ENCODE assay signal across 8 cellular contexts in the genomic region with DNA sequence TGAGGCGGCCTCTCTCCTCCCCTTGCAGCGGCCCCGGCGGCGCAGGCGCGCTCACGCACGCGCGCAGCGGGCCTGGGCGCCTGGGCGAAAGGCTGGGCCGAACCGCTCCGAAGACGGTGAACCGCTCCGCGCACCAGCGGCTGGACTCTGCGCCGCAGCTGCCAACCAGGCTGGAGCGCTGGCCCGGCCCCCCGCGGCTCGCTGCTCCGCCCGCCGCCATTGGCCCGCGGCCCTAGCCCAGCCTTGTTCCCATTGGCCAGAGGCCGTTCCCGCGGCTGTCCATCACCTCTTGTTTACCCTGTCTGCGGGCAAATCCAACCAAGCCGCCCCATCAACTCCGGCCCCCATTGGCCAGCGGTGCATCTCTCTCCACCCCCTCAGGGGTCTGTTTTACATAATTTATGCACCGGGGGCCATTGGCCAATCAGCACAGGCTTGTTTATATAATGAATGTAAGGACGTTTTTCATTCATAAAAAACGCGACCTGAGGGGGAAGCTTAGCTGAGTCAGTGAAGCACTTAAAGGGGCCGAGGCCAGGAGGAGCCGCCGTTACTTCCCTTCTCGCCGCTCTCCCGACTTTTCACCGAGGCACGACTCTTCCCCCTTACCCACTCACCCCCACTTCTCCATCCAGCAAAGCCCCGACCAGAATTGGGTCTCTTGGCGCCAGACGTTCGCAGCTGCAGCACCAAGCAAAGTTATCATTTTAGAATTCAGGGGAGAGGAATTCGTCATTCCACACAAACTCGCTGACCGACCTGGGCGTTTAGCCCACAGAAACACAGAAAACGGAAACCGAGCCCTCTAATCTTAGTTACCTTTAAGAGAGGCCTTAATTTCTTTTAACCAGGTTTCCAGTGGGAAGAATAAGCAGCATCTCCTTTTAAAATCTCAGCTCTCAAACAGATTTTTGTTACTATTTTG. TPM values are rescaled to one million over a fixed set of nuclear protein-coding genes. Genes with fewer than 3 reads are reported as not detected.
DNase-seq lines count a peak whose midpoint lies in the region; ATAC-seq and TF ChIP-seq lines count a peak whose summit lies in the region.

A gene (minus strand): TSS at position 149 of the 925 bp plus-strand sequence. CDS start 3,221 bp downstream, outside the sequence.

- peaks cover 7% of the 10 kb centered on the region for H3K4me1 ChIP-seq in ovary (ENCODE audit: insufficient read depth)
- H3K4me1 ChIP-seq in thyroid gland: peaks cover 8 to 20% of the 10 kb centered on the region in 2 donors

- 0 to 1% (median 1%) methylated on average over 39 to 63 of the region's 63 CpGs for WGBS in adipose tissue, 3 donors
- 0 to 1% (median 1%) methylated on average over 43 to 63 of the region's 63 CpGs for WGBS in ovary, 3 donors
- whole genome bisulfite sequencing in thyroid gland, 2 donors: 0 to 1% methylated on average over 34 to 47 of the region's 63 CpGs

- H3K9me3 ChIP-seq in ovary (no peaks in the 10 kb centered on the region), thyroid gland (no peaks in the 10 kb centered on the region)

- intact Hi-C loops in Right ventricle myocardium superior (cut with DNase I): no loop called here
- intact Hi-C loops in ovary (cut with DNase I): loop anchor here in 1 of 4 donors (2.0 to 10.0 kb wide), 2 partner anchors 168 to 466 kb away; a partner anchor contains a TSS
- intact Hi-C loops in thyroid gland (cut with DNase I): no loop called here

- TF ChIP-seq POLR2A in ovary (IDR thresholded peaks at IDR 0.05): peak; percentile 50
- TF ChIP-seq POLR2A in thyroid gland (IDR thresholded peaks at IDR 0.05): peak; percentile 64 to 98

- H3K36me3 ChIP-seq in ovary (no peaks in the 10 kb centered on the region), thyroid gland (no peaks in the 10 kb centered on the region)

- H3K27me3 ChIP-seq in ovary (no peaks in the 10 kb centered on the region), thyroid gland (no peaks in the 10 kb centered on the region)

- no peak for TF ChIP-seq EP300 in ovary (IDR thresholded peaks at IDR 0.05)

- H3K4me3 ChIP-seq in GM12875 (ENCODE audit: low read depth, low read length) (peak within 1 kb of the TSS; percentile 55), ovary (peak within 1 kb of the TSS; percentile 64), thyroid gland (replicated peaks in 1 of 3) (peak within 1 kb of the TSS; percentile 50 to 87 (median 72))

- peak; percentile 96 for ATAC-seq in HG02763 (IDR thresholded peaks at IDR 0.05; ENCODE audit: unreplicated experiment)
- ATAC-seq in Right ventricle myocardium superior (ENCODE audit: poor library complexity): peak; percentile 97

- DNase-seq in NCI-H1417 treated with DMSO at 0.1 percent for 48 hours (lab: John Stamatoyannopoulos, UW): peak; percentile 99
- peak; percentile 97 to 99 for DNase-seq in SW 1271 (lab: John Stamatoyannopoulos, UW)
- peak; percentile 99 for DNase-seq in Right ventricle myocardium superior
- DNase-seq in ovary: peak; percentile 97 to 99 (median 98)
- DNase-seq in thyroid gland: peak; percentile 99 to 100

- TF ChIP-seq CTCF in GM12875 (IDR thresholded peaks at IDR 0.05; ENCODE audit: borderline replicate concordance, insufficient read depth, low read depth, low read length) (no peak), ovary (IDR thresholded peaks at IDR 0.05) (no peak), thyroid gland (IDR thresholded peaks at IDR 0.05) (peak in 1 of 6 experiments; percentile 30)

- H3K27ac ChIP-seq in adipose tissue (ENCODE audit: low read depth, low read length) (peak within 1 kb of the TSS; percentile 7), ovary (peak within 1 kb of the TSS in 1 of 2 donors; percentile 50), thyroid gland (peak within 1 kb of the TSS; percentile 75 to 94 (median 83))

RNA-seq across cellular contexts. Expression of the gene that starts here (rescaled TPM):
- polyA plus RNA-seq in adipose tissue: 1 to 10 TPM; 2.9 to 4.7 (median 3.4) TPM
- total RNA-seq in Right ventricle myocardium superior: 5.9 TPM
- 10 to 100 TPM in 1 of 7 donors, 1 to 10 TPM in 6; 3.3 to 20.4 (median 6.6) TPM for total RNA-seq in ovary
- 10 to 100 TPM in 1 of 2 donors, 1 to 10 TPM in 1; 1.8 to 10.3 TPM for polyA plus RNA-seq in ovary
- 10 to 100 TPM; 17.9 to 51.5 (median 28.9) TPM for total RNA-seq in thyroid gland
